ENCODE assay signal across 12 cellular contexts in the genomic region with DNA sequence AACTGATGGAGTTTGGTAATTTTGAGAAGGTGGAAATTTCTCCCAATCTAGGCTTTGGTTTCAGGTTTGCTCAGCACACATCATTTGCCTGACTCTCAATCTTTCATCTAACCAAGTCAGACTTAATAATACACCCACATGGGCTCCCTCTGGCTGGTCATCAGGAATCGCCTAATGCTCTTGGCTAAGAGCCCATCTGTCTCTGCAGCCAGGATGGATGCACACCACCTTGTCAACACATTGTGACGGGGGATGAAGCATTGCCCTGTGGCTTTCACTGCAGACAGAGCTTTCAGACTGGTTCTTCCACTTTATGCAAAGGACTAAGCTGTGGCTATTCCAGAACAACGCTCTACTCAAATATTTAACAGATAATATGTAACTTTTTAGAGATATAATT. TPM values are rescaled to one million over a fixed set of nuclear protein-coding genes. Genes with fewer than 3 reads are reported as not detected.
A peak's percentile ranks its signal among the peaks of the same experiment; 100 is the strongest.
DNase-seq lines count a peak whose midpoint lies in the region; ATAC-seq and TF ChIP-seq lines count a peak whose summit lies in the region.
"Had no signal": no experiment of that assay in that cellular context is flagged by ENCODE, and none has a peak within 500 bp of the region (broad histone marks: within the 10 kb centered on the region; RNA-seq: fewer than 3 reads in every experiment).

No MANE protein-coding gene starts in this region.

- peaks cover 2% of the 10 kb centered on the region for H3K9me3 Mint-ChIP-seq in Calu3 (ENCODE audit: low read depth, unreplicated experiment)

- no peak overlapping the region for H2AFZ ChIP-seq in hepatocyte

- no peak overlapping the region for H4K8ac ChIP-seq in mesendoderm (ENCODE audit: low read depth, low read length)

- DNase-seq in Calu3 (peak; percentile 68), HT1080 (ENCODE audit: low read depth) (peak; percentile 17), SHP77 treated with DMSO at 0.1 percent for 48 hours (lab: John Stamatoyannopoulos, UW) (peak; percentile 24), hepatocyte (ENCODE audit: low spot score) (peak; percentile 33), H7 (no peak), mesendoderm (no peak)
- DNase-seq: foreskin melanocyte, H9, NCI-H1694 treated with DMSO at 0.1 percent for 48 hours had no signal

- H3K27me3 Mint-ChIP-seq in Calu3 (ENCODE audit: unreplicated experiment), result no peaks in the 10 kb centered on the region

- TF ChIP-seq CTCF in Calu3 (IDR thresholded peaks at IDR 0.05; ENCODE audit: unreplicated experiment), result no peak
- no peak for TF ChIP-seq CTCF in hepatocyte (IDR thresholded peaks at IDR 0.05; ENCODE audit: poor library complexity)

- peaks cover 3% of the 10 kb centered on the region for H4K20me1 ChIP-seq in hepatocyte (ENCODE audit: insufficient read depth, poor library complexity, severe bottlenecking)

- H3K36me3 Mint-ChIP-seq in Calu3 (ENCODE audit: insufficient read depth, unreplicated experiment), result peaks cover 13% of the 10 kb centered on the region

- BruUV-seq in Calu3 (replicated peaks; lab: Mats Ljungman, UMichigan), result no TSS peak

- H2BK5ac ChIP-seq in mesendoderm (ENCODE audit: low read length), result no peak overlapping the region

- H3K4ac ChIP-seq in mesendoderm (ENCODE audit: low read depth, low read length), result no peak overlapping the region

- no peak overlapping the region for H2AK5ac ChIP-seq in mesendoderm (ENCODE audit: low read length)

- 53% methylated on average over 3 of the region's 3 CpGs for WGBS in hepatocyte (ENCODE audit: low lambda C conversion rate, missing lambda C conversion rate)
- WGBS in mesendoderm (ENCODE audit: extremely low coverage, insufficient coverage, low lambda C conversion rate), result no CpG with 5 or more reads among the region's 3 CpGs

- H3K4me3 ChIP-seq in hepatocyte, result no peak overlapping the region
- no peak overlapping the region for H3K4me3 ChIP-seq in H7 (ENCODE audit: insufficient read depth, low read depth, low read length)
- no peak overlapping the region for H3K4me3 ChIP-seq in mesendoderm (ENCODE audit: low read length)

- H3K23ac ChIP-seq in mesendoderm (ENCODE audit: low read length), result no peak overlapping the region

- H3K4me2 ChIP-seq in hepatocyte (no peak overlapping the region), mesendoderm (ENCODE audit: low read length) (no peak overlapping the region)

- intact Hi-C loops in Calu3 (cut with micrococcal nuclease; ENCODE audit: unreplicated experiment), result no loop called here

- peaks cover 13% of the 10 kb centered on the region for H3K79me2 ChIP-seq in hepatocyte
- H3K79me2 ChIP-seq in mesendoderm (ENCODE audit: control insufficient read depth, insufficient read depth, low read length), result peaks cover 14% of the 10 kb centered on the region

- H4K5ac ChIP-seq in mesendoderm (ENCODE audit: low read length), result no peak overlapping the region

- no peak overlapping the region for H2BK120ac ChIP-seq in mesendoderm (ENCODE audit: low read depth, low read length)

- no peak overlapping the region for H3K18ac ChIP-seq in mesendoderm (ENCODE audit: low read length)

- H3K9me3 ChIP-seq in hepatocyte (ENCODE audit: low read depth), result no peaks in the 10 kb centered on the region

- H3K27ac ChIP-seq in hepatocyte (no peak overlapping the region), mesendoderm (ENCODE audit: low read depth, low read length) (no peak overlapping the region)

- H2BK15ac ChIP-seq in mesendoderm (replicated peaks; ENCODE audit: low read depth), result no peak overlapping the region

- H3K27me3 ChIP-seq in hepatocyte, result no peaks in the 10 kb centered on the region
- H3K27me3 ChIP-seq in H7 (ENCODE audit: control insufficient read depth, insufficient read depth, low read length), result no peaks in the 10 kb centered on the region
- no peaks in the 10 kb centered on the region for H3K27me3 ChIP-seq in mesendoderm (ENCODE audit: insufficient read depth, low read length, poor library complexity)

- peaks cover 4% of the 10 kb centered on the region for H3K4me1 ChIP-seq in hepatocyte (ENCODE audit: insufficient read depth)
- H3K4me1 ChIP-seq in mesendoderm (ENCODE audit: control insufficient read depth, low read depth, low read length), result no peaks in the 10 kb centered on the region

- ATAC-seq in GM21528 (IDR thresholded peaks at IDR 0.05; ENCODE audit: low FRiP score, unreplicated experiment) (no peak), GM19395 (IDR thresholded peaks at IDR 0.05; ENCODE audit: unreplicated experiment) (no peak)

- CTCF ChIA-PET in Calu3 (lab: Charles Lee), result interaction anchor here (0.6 to 1.1 kb wide), 4 partner anchors 15 to 144 kb away, joined by 3 to 5 read pairs (median 3); a partner anchor contains a TSS

- H3K4me1 Mint-ChIP-seq in Calu3 (ENCODE audit: low read depth, unreplicated experiment), result peaks cover 9% of the 10 kb centered on the region

- no peak overlapping the region for H3K56ac ChIP-seq in mesendoderm (ENCODE audit: low read length)

- H3K79me1 ChIP-seq in mesendoderm (ENCODE audit: low read length), result no peaks in the 10 kb centered on the region

- H3K9me2 ChIP-seq in hepatocyte (replicated peaks; ENCODE audit: insufficient read depth), result no peaks in the 10 kb centered on the region

- no peak overlapping the region for H3K27ac Mint-ChIP-seq in Calu3 (ENCODE audit: unreplicated experiment)
- H3K27ac Mint-ChIP-seq: H9; T-helper 1 cell treated with Interleukin-12 subunit alpha and Interleukin-12 subunit beta and Interleukin-4 antibody, amounts not matched to agents 30 μg/mL and 1 μg/mL, for 36 hours had no signal

- H3K4me3 Mint-ChIP-seq in Calu3 (ENCODE audit: low read depth, unreplicated experiment), result no peak overlapping the region
- H3K4me3 Mint-ChIP-seq: H9; T-helper 1 cell treated with Interleukin-12 subunit alpha and Interleukin-12 subunit beta and Interleukin-4 antibody, amounts not matched to agents 30 μg/mL and 1 μg/mL, for 36 hours had no signal

- H3K36me3 ChIP-seq in hepatocyte (replicated peaks; ENCODE audit: insufficient read depth, low read depth) (no peaks in the 10 kb centered on the region), H7 (replicated peaks; ENCODE audit: control insufficient read depth, insufficient read depth, low read length) (no peaks in the 10 kb centered on the region), mesendoderm (ENCODE audit: control insufficient read depth, insufficient read depth, low read length) (no peaks in the 10 kb centered on the region)

- no peak overlapping the region for H3K9ac ChIP-seq in mesendoderm (ENCODE audit: low read length)

RNA-seq across cellular contexts. Expression of a gene that starts 3.0 kb away (rescaled TPM):
- total RNA-seq in Calu3 (2022) (62.9 and 69.4 TPM in 2 replicates), hepatocyte (35.7 and 50.6 TPM in 2 replicates)
- 39.8 and 47.8 TPM in 2 replicates for total RNA-seq in HT1080 (2014; rRNA removed; shearing (Covaris generic))
- polyA plus RNA-seq in HT1080 (2015; cell fraction: cytosol; rRNA removed), result 34.5 and 51.3 TPM in 2 replicates
- 10.5 and 14.4 TPM in 2 replicates for polyA plus RNA-seq in HT1080 (2015; cell fraction: nucleus; rRNA removed)
- 26.6 and 31.3 TPM in 2 replicates for polyA plus RNA-seq in hepatocyte
- total RNA-seq in H7 (2014; rRNA removed; shearing (Covaris generic)), result 39.0 and 68.0 TPM in 2 replicates
- polyA plus RNA-seq in mesendoderm (2013, experiment 1 of 2), result 124 TPM
- 127 TPM for polyA plus RNA-seq in mesendoderm (2013, experiment 2 of 2)

Comparison
In these comparisons a context has a peak if more than half of its experiments do, and no peak if none do; other contexts are left out.
1. DNase-seq: peak in Calu3 (single experiment), HT1080 (single experiment), SHP77 treated with DMSO at 0.1 percent for 48 hours (single experiment) and hepatocyte (single experiment); none in H7 (single experiment) and mesendoderm (single experiment).